19 cellular contexts compared by ENCODE assay signal in genomic region chr21:28833609-28834008, GRCh38.
"Had no signal": no experiment of that assay in that cellular context is flagged by ENCODE, and none has a peak within 500 bp of the region (broad histone marks: within the 10 kb centered on the region; RNA-seq: fewer than 3 reads in every experiment).

No MANE protein-coding gene starts in this region.

- H3K9me3 Mint-ChIP-seq: activated B cell treated with CpG ODN at 0.5 μM for 24 hours; activated naive CD4-positive, alpha-beta T cell treated with anti-CD3 and anti-CD28 coated beads for 36 hours had no signal

- H3K4me3 Mint-ChIP-seq: activated B cell treated with CpG ODN at 0.5 μM for 24 hours; activated naive CD4-positive, alpha-beta T cell treated with anti-CD3 and anti-CD28 coated beads for 36 hours; memory B cell; nephron progenitor cell had no signal

- H3K9me3 ChIP-seq: prostate gland, SK-N-SH, tibial nerve, vagina had no signal

- H3K27ac ChIP-seq: prostate gland, tibial nerve, vagina had no signal

- H3K27me3 ChIP-seq: cardiac muscle cell, tibial nerve, vagina had no signal

- H3K4me3 ChIP-seq: cardiac muscle cell, prostate gland, tibial nerve, vagina had no signal

- H3K36me3 ChIP-seq: cardiac muscle cell, prostate gland, tibial nerve, vagina had no signal

- H3K27ac Mint-ChIP-seq: activated B cell treated with CpG ODN at 0.5 μM for 24 hours; activated naive CD4-positive, alpha-beta T cell treated with anti-CD3 and anti-CD28 coated beads for 36 hours; memory B cell; nephron progenitor cell had no signal

- DNase-seq: activated B cell treated with CpG ODN at 0.5 μM for 24 hours; activated CD8-positive, alpha-beta memory T cell treated with anti-CD3 and anti-CD28 coated beads, Interleukin-2, amount 50 U/mL, for 4 hours; activated naive CD4-positive, alpha-beta T cell treated with anti-CD3 and anti-CD28 coated beads for 36 hours; foreskin fibroblast; kidney glomerular epithelial cell; left ventricle myocardium superior; nephron progenitor cell; occipital lobe; right cardiac atrium; SK-N-SH; small intestine; stimulated activated CD4-positive, alpha-beta T cell treated with anti-CD3 and anti-CD28 coated beads, Interleukin-4, amount 100 ng/mL, for 24 hours; stimulated activated naive CD4-positive, alpha-beta T cell treated with Interleukin-2 at 50 U/mL for 16 hours; substantia nigra had no signal

- H3K27me3 Mint-ChIP-seq: activated B cell treated with CpG ODN at 0.5 μM for 24 hours had no signal

- H3K9ac ChIP-seq: SK-N-SH had no signal

- H3K4me1 ChIP-seq: prostate gland, tibial nerve, vagina had no signal

- ATAC-seq: left ventricle myocardium superior, right cardiac atrium had no signal
